8 cellular contexts compared by ENCODE assay signal in the genomic region with DNA sequence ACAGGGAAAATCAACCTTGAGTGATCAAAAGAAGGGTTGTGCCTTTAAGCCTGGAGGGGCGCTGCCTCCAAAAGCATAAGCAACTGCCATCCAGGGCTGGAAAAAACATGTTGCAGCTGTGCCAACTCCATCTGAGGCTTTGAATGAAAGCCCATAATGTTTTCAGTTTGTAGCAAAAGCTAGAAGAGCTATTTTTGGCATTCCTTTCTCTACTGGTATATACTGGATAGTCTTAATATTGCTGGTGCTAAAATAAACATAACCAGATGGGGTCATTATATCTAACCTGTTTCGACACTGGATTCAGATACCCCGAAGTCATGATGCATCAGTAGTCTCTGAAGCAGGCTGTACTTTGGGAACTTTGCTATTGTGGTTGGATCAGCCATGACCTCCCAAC. TPM values are rescaled to one million over a fixed set of nuclear protein-coding genes. Genes with fewer than 3 reads are reported as not detected.
DNase-seq lines count a peak whose midpoint lies in the region; ATAC-seq, FAIRE-seq and TF ChIP-seq lines count a peak whose summit lies in the region.

No MANE protein-coding gene starts in this region.

- 54% methylated on average over 3 of the region's 3 CpGs for WGBS in hepatocyte (ENCODE audit: low lambda C conversion rate, missing lambda C conversion rate)

- H2AFZ ChIP-seq in hepatocyte: no peak overlapping the region

- no peaks in the 10 kb centered on the region for H4K20me1 ChIP-seq in hepatocyte (ENCODE audit: insufficient read depth, poor library complexity, severe bottlenecking)

- H3K9me2 ChIP-seq in hepatocyte (replicated peaks; ENCODE audit: insufficient read depth): no peaks in the 10 kb centered on the region

- H3K9me3 ChIP-seq in hepatocyte (ENCODE audit: low read depth): no peaks in the 10 kb centered on the region

- no peak for DNase-seq in GM12891 (ENCODE audit: insufficient read length, low spot score)
- no peak for DNase-seq in hepatocyte (ENCODE audit: low spot score)
- DNase-seq in stromal cell of bone marrow (ENCODE audit: low read depth): peak; percentile 77
- no peak for DNase-seq in 8988T
- no peak for DNase-seq in activated effector memory CD4-positive, alpha-beta T cell treated with Interleukin-2 at 50 U/mL for 16 hours

- peak overlapping the region; percentile 25 for H3K4me2 ChIP-seq in hepatocyte

- no peak for ATAC-seq in HG02884 (IDR thresholded peaks at IDR 0.05; ENCODE audit: unreplicated experiment)
- ATAC-seq in GM21825 (IDR thresholded peaks at IDR 0.05; ENCODE audit: unreplicated experiment): no peak

- peak overlapping the region; percentile 42 for H3K27ac ChIP-seq in angular gyrus (ENCODE audit: low read depth, low read length)
- H3K27ac ChIP-seq in hepatocyte: peak overlapping the region; percentile 96

- peaks cover 2% of the 10 kb centered on the region for H3K36me3 ChIP-seq in hepatocyte (replicated peaks; ENCODE audit: insufficient read depth, low read depth)

- H3K4me1 ChIP-seq in hepatocyte (ENCODE audit: insufficient read depth): peaks cover 79% of the 10 kb centered on the region

- FAIRE-seq in GM12891 (lab: Jason Lieb, UNC): peak; percentile 35

- no peak overlapping the region for H3K4me3 ChIP-seq in hepatocyte

- peaks cover 64% of the 10 kb centered on the region for H3K79me2 ChIP-seq in hepatocyte

- no peaks in the 10 kb centered on the region for H3K27me3 ChIP-seq in hepatocyte

- TF ChIP-seq CTCF in hepatocyte (IDR thresholded peaks at IDR 0.05; ENCODE audit: poor library complexity): peak; percentile 12

- TF ChIP-seq POLR2A in GM12891 (IDR thresholded peaks at IDR 0.05; ENCODE audit: low read depth, low read length): no peak

TF ChIP-seq in GM12891, 5 proteins besides CTCF, POLR2A, EP300 and RAD21:
- TF ChIP-seq POU2F2 (IDR thresholded peaks at IDR 0.05; ENCODE audit: low read depth, low read length) (no peak), PAX5 (IDR thresholded peaks at IDR 0.05; ENCODE audit: insufficient read depth, low read length, severe bottlenecking) (no peak), POLR2AphosphoS5 (IDR thresholded peaks at IDR 0.05; ENCODE audit: low read depth, low read length) (no peak), TAF1 (IDR thresholded peaks at IDR 0.05; ENCODE audit: low read depth, low read length) (no peak)
TF ChIP-seq in GM12891: peak in this region for 0.

RNA-seq across cellular contexts. Expression of a gene that starts 25.1 kb away (rescaled TPM):
- 51.1 TPM for polyA plus RNA-seq in GM12891 (2012; ENCODE audit: low read depth, missing spikeins)
- 98.8 and 107 TPM in 2 replicates for total RNA-seq in hepatocyte
- 191 and 231 TPM in 2 replicates for polyA plus RNA-seq in hepatocyte
